8 cellular contexts compared by ENCODE assay signal in the genomic region with DNA sequence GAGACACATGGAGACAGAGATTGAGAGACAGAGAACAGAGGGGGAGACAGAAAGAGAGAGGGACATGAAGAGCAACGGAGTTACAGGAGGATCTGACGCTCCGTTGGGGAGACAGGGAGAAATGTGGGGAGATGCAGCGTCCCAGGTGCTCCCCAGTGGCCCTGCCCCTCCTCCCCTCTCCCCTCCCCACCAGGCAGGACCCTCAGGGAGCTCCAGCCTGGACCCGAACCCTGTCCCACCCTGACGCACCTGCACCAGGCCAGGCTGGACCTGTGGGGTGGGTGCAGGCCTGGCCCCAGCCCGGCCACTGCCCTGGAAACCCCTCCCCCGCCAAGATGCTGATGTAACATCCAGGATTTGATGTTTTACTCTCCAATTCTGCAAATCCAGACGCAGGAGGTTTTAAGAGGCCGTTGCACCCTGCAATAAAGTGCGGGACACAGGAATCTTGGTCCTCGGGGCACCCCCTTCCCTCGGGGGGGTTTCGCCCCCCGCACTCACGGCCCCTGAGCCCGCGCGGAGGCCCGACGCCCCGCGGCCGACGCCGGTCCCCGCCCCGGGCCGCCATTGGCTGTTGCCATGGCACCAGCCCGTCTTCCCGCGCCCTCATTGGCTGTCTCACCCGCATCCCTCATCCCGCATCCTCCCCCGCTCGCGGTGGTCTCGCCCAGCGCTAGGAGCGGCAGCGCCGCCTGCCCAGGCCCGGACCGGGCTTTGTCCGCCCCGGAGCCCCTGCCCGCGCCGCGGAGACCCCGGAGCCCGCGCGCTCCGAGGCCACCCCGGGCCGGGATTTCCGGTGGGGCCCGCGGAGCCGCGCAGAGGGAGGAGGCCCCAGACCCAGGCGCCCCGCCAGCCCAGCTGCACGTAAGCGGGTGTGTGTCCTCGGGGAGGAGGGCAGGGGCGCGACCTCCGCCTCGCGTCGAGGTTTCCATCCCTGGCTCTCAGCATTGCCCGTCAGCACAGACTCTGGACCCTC. TPM values are rescaled to one million over a fixed set of nuclear protein-coding genes. Genes with fewer than 3 reads are reported as not detected.
A peak's percentile ranks its signal among the peaks of the same experiment; 100 is the strongest.
DNase-seq lines count a peak whose midpoint lies in the region; ATAC-seq, FAIRE-seq and TF ChIP-seq lines count a peak whose summit lies in the region.

A gene with protein sequence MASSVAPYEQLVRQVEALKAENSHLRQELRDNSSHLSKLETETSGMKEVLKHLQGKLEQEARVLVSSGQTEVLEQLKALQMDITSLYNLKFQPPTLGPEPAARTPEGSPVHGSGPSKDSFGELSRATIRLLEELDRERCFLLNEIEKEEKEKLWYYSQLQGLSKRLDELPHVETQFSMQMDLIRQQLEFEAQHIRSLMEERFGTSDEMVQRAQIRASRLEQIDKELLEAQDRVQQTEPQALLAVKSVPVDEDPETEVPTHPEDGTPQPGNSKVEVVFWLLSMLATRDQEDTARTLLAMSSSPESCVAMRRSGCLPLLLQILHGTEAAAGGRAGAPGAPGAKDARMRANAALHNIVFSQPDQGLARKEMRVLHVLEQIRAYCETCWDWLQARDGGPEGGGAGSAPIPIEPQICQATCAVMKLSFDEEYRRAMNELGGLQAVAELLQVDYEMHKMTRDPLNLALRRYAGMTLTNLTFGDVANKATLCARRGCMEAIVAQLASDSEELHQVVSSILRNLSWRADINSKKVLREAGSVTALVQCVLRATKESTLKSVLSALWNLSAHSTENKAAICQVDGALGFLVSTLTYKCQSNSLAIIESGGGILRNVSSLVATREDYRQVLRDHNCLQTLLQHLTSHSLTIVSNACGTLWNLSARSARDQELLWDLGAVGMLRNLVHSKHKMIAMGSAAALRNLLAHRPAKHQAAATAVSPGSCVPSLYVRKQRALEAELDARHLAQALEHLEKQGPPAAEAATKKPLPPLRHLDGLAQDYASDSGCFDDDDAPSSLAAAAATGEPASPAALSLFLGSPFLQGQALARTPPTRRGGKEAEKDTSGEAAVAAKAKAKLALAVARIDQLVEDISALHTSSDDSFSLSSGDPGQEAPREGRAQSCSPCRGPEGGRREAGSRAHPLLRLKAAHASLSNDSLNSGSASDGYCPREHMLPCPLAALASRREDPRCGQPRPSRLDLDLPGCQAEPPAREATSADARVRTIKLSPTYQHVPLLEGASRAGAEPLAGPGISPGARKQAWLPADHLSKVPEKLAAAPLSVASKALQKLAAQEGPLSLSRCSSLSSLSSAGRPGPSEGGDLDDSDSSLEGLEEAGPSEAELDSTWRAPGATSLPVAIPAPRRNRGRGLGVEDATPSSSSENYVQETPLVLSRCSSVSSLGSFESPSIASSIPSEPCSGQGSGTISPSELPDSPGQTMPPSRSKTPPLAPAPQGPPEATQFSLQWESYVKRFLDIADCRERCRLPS (N-terminal part only) (plus strand): TSS at position 655 of the 976 bp plus-strand sequence. CDS start 2,881 bp downstream, outside the sequence.

- H3K4me1 ChIP-seq in iPS-15b (ENCODE audit: control insufficient read depth, insufficient read depth, low read length) (no peaks in the 10 kb centered on the region), kidney (ENCODE audit: control insufficient read depth in 1 of 2, insufficient read depth in 1 of 2, low read depth in 1 of 2, low read length in 2 of 2) (peaks cover 0 to 6% of the 10 kb centered on the region in 2 donors)

- H3K27ac ChIP-seq in kidney (ENCODE audit: low read depth in 2 of 2, low read length in 2 of 2) = no peak within 1 kb of the TSS

- DNase-seq in AG04449 (ENCODE audit: low read depth, low spot score) = no peak
- DNase-seq in GM10266 (ENCODE audit: extremely low spot score) = peak; percentile 82
- no peak for DNase-seq in T-helper 2 cell treated with Interferon-gamma antibody and Interleukin-4, amounts not matched to agents 5 μg/mL and 100 μg/mL, for 36 hours (ENCODE audit: low spot score)
- no peak for DNase-seq in GOT3 (lab: John Stamatoyannopoulos, UW)
- DNase-seq in kidney = no peak

- peaks cover 53% of the 10 kb centered on the region for H3K27me3 Mint-ChIP-seq in T-helper 2 cell treated with Interferon-gamma antibody and Interleukin-4, amounts not matched to agents 5 μg/mL and 100 μg/mL, for 36 hours (ENCODE audit: low read depth)

- peaks cover 4% of the 10 kb centered on the region for H3K4me1 Mint-ChIP-seq in T-helper 2 cell treated with Interferon-gamma antibody and Interleukin-4, amounts not matched to agents 5 μg/mL and 100 μg/mL, for 36 hours (ENCODE audit: low read depth)

- H3K4me3 ChIP-seq in AG04449 (ENCODE audit: low read depth, low read length) (peak within 1 kb of the TSS; percentile 46), iPS-15b (ENCODE audit: low read depth, low read length) (peak within 1 kb of the TSS; percentile 39), kidney (ENCODE audit: low read length in 2 of 2) (no peak within 1 kb of the TSS)

- no peaks in the 10 kb centered on the region for H3K9me3 Mint-ChIP-seq in T-helper 2 cell treated with Interferon-gamma antibody and Interleukin-4, amounts not matched to agents 5 μg/mL and 100 μg/mL, for 36 hours

- H3K36me3 ChIP-seq in iPS-15b (ENCODE audit: control insufficient read depth, insufficient read depth, low read length) (no peaks in the 10 kb centered on the region), kidney (ENCODE audit: control insufficient read depth in 1 of 2, insufficient read depth in 2 of 2, low read length in 2 of 2) (no peaks in the 10 kb centered on the region)

- peak within 1 kb of the TSS; percentile 29 for H3K4me3 Mint-ChIP-seq in T-helper 2 cell treated with Interferon-gamma antibody and Interleukin-4, amounts not matched to agents 5 μg/mL and 100 μg/mL, for 36 hours

- intact Hi-C loops in kidney (cut with DNase I) = no loop called here

- H3K9ac ChIP-seq in iPS-15b (ENCODE audit: low read depth, low read length) (no peak within 1 kb of the TSS), kidney (ENCODE audit: low read length in 2 of 2) (no peak within 1 kb of the TSS)

- TF ChIP-seq CTCF in AG04449 (IDR thresholded peaks at IDR 0.05; ENCODE audit: insufficient read depth, low read length, missing control alignments) (no peak), GM10266 (IDR thresholded peaks at IDR 0.05; ENCODE audit: control insufficient read depth, insufficient read depth, low read depth, missing control alignments) (no peak), kidney (IDR thresholded peaks at IDR 0.05; ENCODE audit: borderline replicate concordance, extremely low read depth, insufficient read depth) (no peak)

- no peaks in the 10 kb centered on the region for H3K36me3 Mint-ChIP-seq in T-helper 2 cell treated with Interferon-gamma antibody and Interleukin-4, amounts not matched to agents 5 μg/mL and 100 μg/mL, for 36 hours (ENCODE audit: low read depth)

- H3K9me3 ChIP-seq in iPS-15b (ENCODE audit: control insufficient read depth, insufficient read depth, low read length) (no peaks in the 10 kb centered on the region), kidney (ENCODE audit: control insufficient read depth in 1 of 2, low read length in 2 of 2) (no peaks in the 10 kb centered on the region)

- H3K27me3 ChIP-seq in iPS-15b (ENCODE audit: control insufficient read depth, insufficient read depth, low read length) = peaks cover 66% of the 10 kb centered on the region

- POLR2A ChIA-PET in AG04449 (lab: Yijun Ruan, JAX) = no interaction called here

- no peak within 1 kb of the TSS for H3K27ac Mint-ChIP-seq in T-helper 2 cell treated with Interferon-gamma antibody and Interleukin-4, amounts not matched to agents 5 μg/mL and 100 μg/mL, for 36 hours

- ATAC-seq in GM18873 (IDR thresholded peaks at IDR 0.05; ENCODE audit: low FRiP score, unreplicated experiment) (no peak), HG03521 (IDR thresholded peaks at IDR 0.05; ENCODE audit: unreplicated experiment) (no peak)

- no peak for FAIRE-seq in kidney (lab: Jason Lieb, UNC)

- CTCF ChIA-PET in AG04449 (lab: Yijun Ruan, JAX) = interaction anchor here (1.0 to 1.5 kb wide), 3 partner anchors 13 to 134 kb away, joined by 3 to 4 read pairs (median 3); no protein-coding TSS in a partner anchor

RNA-seq across cellular contexts. Expression of the gene that starts here (rescaled TPM):
- 0.25 TPM for total RNA-seq in kidney
- polyA plus RNA-seq in kidney (ENCODE audit: insufficient read depth, low read depth, low replicate concordance) = not detected

Comparison
In these comparisons a context has a peak if more than half of its experiments do, and no peak if none do; other contexts are left out.
1. H3K4me3 ChIP-seq: peak in AG04449 (single experiment) and iPS-15b (single experiment); none in kidney (0 of 2).